1 cellular context compared by ENCODE assay signal in genomic region chr11:78229106-78229505, GRCh38.
TF ChIP-seq lines count a peak whose summit lies in the region.

No MANE protein-coding gene starts in this region.

TF ChIP-seq in K562, 482 proteins besides CTCF, POLR2A, EP300 and RAD21 (continued from another document):
- no peak for TF ChIP-seq BHLHE40 (IDR thresholded peaks at IDR 0.05; ENCODE audit: low read length)
- no peak for TF ChIP-seq SREBF2 (CRISPR knock-in tag; IDR thresholded peaks at IDR 0.05)
- no peak for TF ChIP-seq MEF2D (tag; conservative IDR thresholded peaks at IDR 0.05; ENCODE audit: low read depth)
- no peak for TF ChIP-seq CHD4 (IDR thresholded peaks at IDR 0.05; ENCODE audit: insufficient read depth, insufficient replicate concordance, low read depth, low read length, poor library complexity, severe bottlenecking)
- no peak for TF ChIP-seq ZFP1 (CRISPR knock-in tag; IDR thresholded peaks at IDR 0.05)
- no peak for TF ChIP-seq USF2 (CRISPR knock-in tag; IDR thresholded peaks at IDR 0.05)
- no peak for TF ChIP-seq TSHZ1 (CRISPR knock-in tag; IDR thresholded peaks at IDR 0.05)
- TF ChIP-seq LARP7 (IDR thresholded peaks at IDR 0.05): no peak
- no peak for TF ChIP-seq SAP30 (IDR thresholded peaks at IDR 0.05; ENCODE audit: borderline replicate concordance, insufficient read depth, low read depth, low read length, poor library complexity, severe bottlenecking)
- no peak for TF ChIP-seq GTF2B (IDR thresholded peaks at IDR 0.05; ENCODE audit: extremely low read depth, insufficient read length)
